In the genomic region with DNA sequence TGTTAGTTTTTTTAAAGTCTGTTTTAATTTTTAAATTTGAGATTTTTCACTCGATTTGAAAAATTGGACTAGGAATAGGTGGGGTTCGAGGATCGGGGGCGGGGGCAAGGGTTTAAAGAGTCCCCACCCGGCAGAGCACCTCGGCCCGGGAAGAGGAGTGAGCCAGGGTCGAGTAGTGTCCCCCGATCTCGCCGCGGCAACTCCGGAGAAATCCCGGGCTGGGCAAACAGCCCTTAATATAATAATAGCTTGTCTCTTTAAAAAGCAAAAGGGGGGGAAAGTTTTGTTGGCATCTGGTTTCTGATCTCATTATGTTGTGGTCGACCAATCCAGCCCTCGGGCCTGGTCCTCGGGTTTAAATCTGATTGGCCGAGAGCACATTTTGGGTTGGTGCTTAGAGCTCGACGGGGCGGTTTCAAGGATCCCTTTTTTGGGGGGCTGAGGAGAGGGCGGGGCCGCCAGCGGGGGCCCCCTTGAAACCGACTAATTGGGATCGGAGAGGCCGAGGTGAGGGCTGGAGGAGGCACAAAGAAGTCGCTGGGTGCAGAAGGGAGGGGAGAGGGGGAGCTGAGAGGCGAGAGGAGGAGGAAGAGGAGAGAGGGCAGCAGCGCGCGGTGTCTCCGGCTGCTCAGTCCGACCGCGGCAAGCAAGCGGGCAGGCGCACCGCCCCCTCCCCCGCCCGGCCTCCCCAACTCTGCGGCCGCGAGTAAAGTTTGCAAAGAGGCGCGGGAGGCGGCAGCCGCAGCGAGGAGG, we compare ENCODE assay signal across 1 cellular context.
TF ChIP-seq lines count a peak whose summit lies in the region.

A gene (plus strand): TSS at position 631 of the 753 bp plus-strand sequence. CDS start 205 bp downstream, outside the sequence.

TF ChIP-seq in HEK293, 187 proteins besides CTCF, POLR2A, EP300 and RAD21 (continued from another document and continues in another):
- TF ChIP-seq, protein P1, sequence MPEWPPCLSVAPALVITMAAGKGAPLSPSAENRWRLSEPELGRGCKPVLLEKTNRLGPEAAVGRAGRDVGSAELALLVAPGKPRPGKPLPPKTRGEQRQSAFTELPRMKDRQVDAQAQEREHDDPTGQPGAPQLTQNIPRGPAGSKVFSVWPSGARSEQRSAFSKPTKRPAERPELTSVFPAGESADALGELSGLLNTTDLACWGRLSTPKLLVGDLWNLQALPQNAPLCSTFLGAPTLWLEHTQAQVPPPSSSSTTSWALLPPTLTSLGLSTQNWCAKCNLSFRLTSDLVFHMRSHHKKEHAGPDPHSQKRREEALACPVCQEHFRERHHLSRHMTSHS (tag by site-specific recombination; IDR thresholded peaks at IDR 0.05) = no peak
- TF ChIP-seq YY2 (tag by site-specific recombination; IDR thresholded peaks at IDR 0.05) = no peak
- TF ChIP-seq ZNF302 (tag by site-specific recombination; IDR thresholded peaks at IDR 0.05; ENCODE audit: low read depth) = no peak
- no peak for TF ChIP-seq ZNF274 (IDR thresholded peaks at IDR 0.05; ENCODE audit: low read length)
- no peak for TF ChIP-seq ZNF274 (tag by site-specific recombination; IDR thresholded peaks at IDR 0.05; ENCODE audit: borderline replicate concordance)
- TF ChIP-seq ZNF169 (tag by site-specific recombination; IDR thresholded peaks at IDR 0.05) = no peak
- TF ChIP-seq BCL11A (tag by site-specific recombination; IDR thresholded peaks at IDR 0.05; ENCODE audit: low read depth) = no peak
- TF ChIP-seq ZNF521 (tag by site-specific recombination; IDR thresholded peaks at IDR 0.05) = no peak
- TF ChIP-seq, protein P2, sequence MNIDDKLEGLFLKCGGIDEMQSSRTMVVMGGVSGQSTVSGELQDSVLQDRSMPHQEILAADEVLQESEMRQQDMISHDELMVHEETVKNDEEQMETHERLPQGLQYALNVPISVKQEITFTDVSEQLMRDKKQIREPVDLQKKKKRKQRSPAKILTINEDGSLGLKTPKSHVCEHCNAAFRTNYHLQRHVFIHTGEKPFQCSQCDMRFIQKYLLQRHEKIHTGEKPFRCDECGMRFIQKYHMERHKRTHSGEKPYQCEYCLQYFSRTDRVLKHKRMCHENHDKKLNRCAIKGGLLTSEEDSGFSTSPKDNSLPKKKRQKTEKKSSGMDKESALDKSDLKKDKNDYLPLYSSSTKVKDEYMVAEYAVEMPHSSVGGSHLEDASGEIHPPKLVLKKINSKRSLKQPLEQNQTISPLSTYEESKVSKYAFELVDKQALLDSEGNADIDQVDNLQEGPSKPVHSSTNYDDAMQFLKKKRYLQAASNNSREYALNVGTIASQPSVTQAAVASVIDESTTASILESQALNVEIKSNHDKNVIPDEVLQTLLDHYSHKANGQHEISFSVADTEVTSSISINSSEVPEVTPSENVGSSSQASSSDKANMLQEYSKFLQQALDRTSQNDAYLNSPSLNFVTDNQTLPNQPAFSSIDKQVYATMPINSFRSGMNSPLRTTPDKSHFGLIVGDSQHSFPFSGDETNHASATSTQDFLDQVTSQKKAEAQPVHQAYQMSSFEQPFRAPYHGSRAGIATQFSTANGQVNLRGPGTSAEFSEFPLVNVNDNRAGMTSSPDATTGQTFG (tag by site-specific recombination; IDR thresholded peaks at IDR 0.05; ENCODE audit: borderline replicate concordance) = no peak
- no peak for TF ChIP-seq GFI1B (tag by site-specific recombination; IDR thresholded peaks at IDR 0.05)
- TF ChIP-seq ZNF610 (tag by site-specific recombination; IDR thresholded peaks at IDR 0.05; ENCODE audit: borderline replicate concordance) = 0 out of 2 replicates have a peak, but pooled peaks have one; percentile 60
- TF ChIP-seq ZNF433 (tag by site-specific recombination; IDR thresholded peaks at IDR 0.05; ENCODE audit: low read depth) = no peak
- TF ChIP-seq ZBTB17 (tag by site-specific recombination; IDR thresholded peaks at IDR 0.05) = peak; percentile 57
- no peak for TF ChIP-seq ZFP41 (tag by site-specific recombination; IDR thresholded peaks at IDR 0.05; ENCODE audit: borderline replicate concordance)
- peak; percentile 90; the same call in 1 of the 2 replicates for TF ChIP-seq ZNF777 (tag by site-specific recombination; IDR thresholded peaks at IDR 0.05; ENCODE audit: borderline replicate concordance)
- peak; percentile 71 for TF ChIP-seq ZFHX2 (tag by site-specific recombination; conservative IDR thresholded peaks at IDR 0.05)
- peak; percentile 52 for TF ChIP-seq GLIS1 (tag by site-specific recombination; IDR thresholded peaks at IDR 0.05)
- no peak for TF ChIP-seq ZNF140 (tag by site-specific recombination; IDR thresholded peaks at IDR 0.05)
- TF ChIP-seq ZNF791 (tag by site-specific recombination; IDR thresholded peaks at IDR 0.05) = no peak
- 0 out of 2 replicates have a peak, but pooled peaks have one; percentile 21 for TF ChIP-seq ZNF76 (tag by site-specific recombination; IDR thresholded peaks at IDR 0.05; ENCODE audit: borderline replicate concordance, low read depth)
- TF ChIP-seq ZNF558 (tag by site-specific recombination; IDR thresholded peaks at IDR 0.05) = no peak
- peak; percentile 39; the same call in 1 of the 2 replicates for TF ChIP-seq ZNF341 (tag by site-specific recombination; IDR thresholded peaks at IDR 0.05; ENCODE audit: low read depth)
- TF ChIP-seq, protein P3, sequence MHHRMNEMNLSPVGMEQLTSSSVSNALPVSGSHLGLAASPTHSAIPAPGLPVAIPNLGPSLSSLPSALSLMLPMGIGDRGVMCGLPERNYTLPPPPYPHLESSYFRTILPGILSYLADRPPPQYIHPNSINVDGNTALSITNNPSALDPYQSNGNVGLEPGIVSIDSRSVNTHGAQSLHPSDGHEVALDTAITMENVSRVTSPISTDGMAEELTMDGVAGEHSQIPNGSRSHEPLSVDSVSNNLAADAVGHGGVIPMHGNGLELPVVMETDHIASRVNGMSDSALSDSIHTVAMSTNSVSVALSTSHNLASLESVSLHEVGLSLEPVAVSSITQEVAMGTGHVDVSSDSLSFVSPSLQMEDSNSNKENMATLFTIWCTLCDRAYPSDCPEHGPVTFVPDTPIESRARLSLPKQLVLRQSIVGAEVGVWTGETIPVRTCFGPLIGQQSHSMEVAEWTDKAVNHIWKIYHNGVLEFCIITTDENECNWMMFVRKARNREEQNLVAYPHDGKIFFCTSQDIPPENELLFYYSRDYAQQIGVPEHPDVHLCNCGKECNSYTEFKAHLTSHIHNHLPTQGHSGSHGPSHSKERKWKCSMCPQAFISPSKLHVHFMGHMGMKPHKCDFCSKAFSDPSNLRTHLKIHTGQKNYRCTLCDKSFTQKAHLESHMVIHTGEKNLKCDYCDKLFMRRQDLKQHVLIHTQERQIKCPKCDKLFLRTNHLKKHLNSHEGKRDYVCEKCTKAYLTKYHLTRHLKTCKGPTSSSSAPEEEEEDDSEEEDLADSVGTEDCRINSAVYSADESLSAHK (tag by site-specific recombination; IDR thresholded peaks at IDR 0.05) = peak; percentile 100
- peak; percentile 36; the same call in 1 of the 2 replicates for TF ChIP-seq ZBTB21 (tag by site-specific recombination; IDR thresholded peaks at IDR 0.05)
- TF ChIP-seq, protein P4, sequence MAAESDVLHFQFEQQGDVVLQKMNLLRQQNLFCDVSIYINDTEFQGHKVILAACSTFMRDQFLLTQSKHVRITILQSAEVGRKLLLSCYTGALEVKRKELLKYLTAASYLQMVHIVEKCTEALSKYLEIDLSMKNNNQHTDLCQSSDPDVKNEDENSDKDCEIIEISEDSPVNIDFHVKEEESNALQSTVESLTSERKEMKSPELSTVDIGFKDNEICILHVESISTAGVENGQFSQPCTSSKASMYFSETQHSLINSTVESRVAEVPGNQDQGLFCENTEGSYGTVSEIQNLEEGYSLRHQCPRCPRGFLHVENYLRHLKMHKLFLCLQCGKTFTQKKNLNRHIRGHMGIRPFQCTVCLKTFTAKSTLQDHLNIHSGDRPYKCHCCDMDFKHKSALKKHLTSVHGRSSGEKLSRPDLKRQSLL (tag by site-specific recombination; IDR thresholded peaks at IDR 0.05) = no peak
- no peak for TF ChIP-seq SCRT1 (tag by site-specific recombination; IDR thresholded peaks at IDR 0.05; ENCODE audit: borderline replicate concordance)
- TF ChIP-seq ZNF23 (tag by site-specific recombination; IDR thresholded peaks at IDR 0.05; ENCODE audit: borderline replicate concordance) = no peak
- peak; percentile 88 for TF ChIP-seq SP3 (tag by site-specific recombination; IDR thresholded peaks at IDR 0.05)
- TF ChIP-seq ZNF211 (tag by site-specific recombination; IDR thresholded peaks at IDR 0.05; ENCODE audit: low read depth) = no peak
- TF ChIP-seq ZNF473 (tag by site-specific recombination; IDR thresholded peaks at IDR 0.05) = no peak
- TF ChIP-seq ZNF624 (tag by site-specific recombination; IDR thresholded peaks at IDR 0.05) = no peak
- no peak for TF ChIP-seq GLI2 (tag by site-specific recombination; IDR thresholded peaks at IDR 0.05; ENCODE audit: borderline replicate concordance, low read depth)
- no peak for TF ChIP-seq ZBTB48 (tag by site-specific recombination; IDR thresholded peaks at IDR 0.05)
- no peak for TF ChIP-seq ZNF16 (tag by site-specific recombination; IDR thresholded peaks at IDR 0.05; ENCODE audit: low read depth)
- TF ChIP-seq, protein P5, sequence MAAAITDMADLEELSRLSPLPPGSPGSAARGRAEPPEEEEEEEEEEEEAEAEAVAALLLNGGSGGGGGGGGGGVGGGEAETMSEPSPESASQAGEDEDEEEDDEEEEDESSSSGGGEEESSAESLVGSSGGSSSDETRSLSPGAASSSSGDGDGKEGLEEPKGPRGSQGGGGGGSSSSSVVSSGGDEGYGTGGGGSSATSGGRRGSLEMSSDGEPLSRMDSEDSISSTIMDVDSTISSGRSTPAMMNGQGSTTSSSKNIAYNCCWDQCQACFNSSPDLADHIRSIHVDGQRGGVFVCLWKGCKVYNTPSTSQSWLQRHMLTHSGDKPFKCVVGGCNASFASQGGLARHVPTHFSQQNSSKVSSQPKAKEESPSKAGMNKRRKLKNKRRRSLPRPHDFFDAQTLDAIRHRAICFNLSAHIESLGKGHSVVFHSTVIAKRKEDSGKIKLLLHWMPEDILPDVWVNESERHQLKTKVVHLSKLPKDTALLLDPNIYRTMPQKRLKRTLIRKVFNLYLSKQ (tag by site-specific recombination; IDR thresholded peaks at IDR 0.05; ENCODE audit: borderline replicate concordance) = no peak
- TF ChIP-seq ZNF335 (tag by site-specific recombination; conservative IDR thresholded peaks at IDR 0.05) = peak; percentile 84
- TF ChIP-seq, protein P6, sequence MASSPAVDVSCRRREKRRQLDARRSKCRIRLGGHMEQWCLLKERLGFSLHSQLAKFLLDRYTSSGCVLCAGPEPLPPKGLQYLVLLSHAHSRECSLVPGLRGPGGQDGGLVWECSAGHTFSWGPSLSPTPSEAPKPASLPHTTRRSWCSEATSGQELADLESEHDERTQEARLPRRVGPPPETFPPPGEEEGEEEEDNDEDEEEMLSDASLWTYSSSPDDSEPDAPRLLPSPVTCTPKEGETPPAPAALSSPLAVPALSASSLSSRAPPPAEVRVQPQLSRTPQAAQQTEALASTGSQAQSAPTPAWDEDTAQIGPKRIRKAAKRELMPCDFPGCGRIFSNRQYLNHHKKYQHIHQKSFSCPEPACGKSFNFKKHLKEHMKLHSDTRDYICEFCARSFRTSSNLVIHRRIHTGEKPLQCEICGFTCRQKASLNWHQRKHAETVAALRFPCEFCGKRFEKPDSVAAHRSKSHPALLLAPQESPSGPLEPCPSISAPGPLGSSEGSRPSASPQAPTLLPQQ (tag by site-specific recombination; IDR thresholded peaks at IDR 0.05) = peak; percentile 71
- peak; percentile 88 for TF ChIP-seq KLF9 (tag by site-specific recombination; IDR thresholded peaks at IDR 0.05; ENCODE audit: low read depth)
- TF ChIP-seq ZNF175 (tag by site-specific recombination; IDR thresholded peaks at IDR 0.05) = no peak
- TF ChIP-seq, protein P7, sequence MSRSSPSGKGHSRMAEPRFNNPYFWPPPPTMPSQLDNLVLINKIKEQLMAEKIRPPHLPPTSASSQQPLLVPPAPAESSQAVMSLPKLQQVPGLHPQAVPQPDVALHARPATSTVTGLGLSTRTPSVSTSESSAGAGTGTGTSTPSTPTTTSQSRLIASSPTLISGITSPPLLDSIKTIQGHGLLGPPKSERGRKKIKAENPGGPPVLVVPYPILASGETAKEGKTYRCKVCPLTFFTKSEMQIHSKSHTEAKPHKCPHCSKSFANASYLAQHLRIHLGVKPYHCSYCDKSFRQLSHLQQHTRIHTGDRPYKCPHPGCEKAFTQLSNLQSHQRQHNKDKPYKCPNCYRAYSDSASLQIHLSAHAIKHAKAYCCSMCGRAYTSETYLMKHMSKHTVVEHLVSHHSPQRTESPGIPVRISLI (tag by site-specific recombination; IDR thresholded peaks at IDR 0.05) = 0 out of 2 replicates have a peak, but pooled peaks have one; percentile 24
- peak; percentile 57; the same call in 1 of the 2 replicates for TF ChIP-seq ZNF768 (tag by site-specific recombination; IDR thresholded peaks at IDR 0.05)
- no peak for TF ChIP-seq ZNF223 (tag by site-specific recombination; IDR thresholded peaks at IDR 0.05)
- TF ChIP-seq, protein P8, sequence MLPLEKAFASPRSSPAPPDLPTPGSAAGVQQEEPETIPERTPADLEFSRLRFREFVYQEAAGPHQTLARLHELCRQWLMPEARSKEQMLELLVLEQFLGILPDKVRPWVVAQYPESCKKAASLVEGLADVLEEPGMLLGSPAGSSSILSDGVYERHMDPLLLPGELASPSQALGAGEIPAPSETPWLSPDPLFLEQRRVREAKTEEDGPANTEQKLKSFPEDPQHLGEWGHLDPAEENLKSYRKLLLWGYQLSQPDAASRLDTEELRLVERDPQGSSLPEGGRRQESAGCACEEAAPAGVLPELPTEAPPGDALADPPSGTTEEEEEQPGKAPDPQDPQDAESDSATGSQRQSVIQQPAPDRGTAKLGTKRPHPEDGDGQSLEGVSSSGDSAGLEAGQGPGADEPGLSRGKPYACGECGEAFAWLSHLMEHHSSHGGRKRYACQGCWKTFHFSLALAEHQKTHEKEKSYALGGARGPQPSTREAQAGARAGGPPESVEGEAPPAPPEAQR (tag by site-specific recombination; IDR thresholded peaks at IDR 0.05) = no peak
- TF ChIP-seq EGR2 (tag by site-specific recombination; IDR thresholded peaks at IDR 0.05; ENCODE audit: low read depth) = peak; percentile 71
- no peak for TF ChIP-seq ZNF155 (tag by site-specific recombination; IDR thresholded peaks at IDR 0.05)
- TF ChIP-seq ZNF530 (tag by site-specific recombination; IDR thresholded peaks at IDR 0.05; ENCODE audit: low read depth) = no peak
- TF ChIP-seq, protein P9, sequence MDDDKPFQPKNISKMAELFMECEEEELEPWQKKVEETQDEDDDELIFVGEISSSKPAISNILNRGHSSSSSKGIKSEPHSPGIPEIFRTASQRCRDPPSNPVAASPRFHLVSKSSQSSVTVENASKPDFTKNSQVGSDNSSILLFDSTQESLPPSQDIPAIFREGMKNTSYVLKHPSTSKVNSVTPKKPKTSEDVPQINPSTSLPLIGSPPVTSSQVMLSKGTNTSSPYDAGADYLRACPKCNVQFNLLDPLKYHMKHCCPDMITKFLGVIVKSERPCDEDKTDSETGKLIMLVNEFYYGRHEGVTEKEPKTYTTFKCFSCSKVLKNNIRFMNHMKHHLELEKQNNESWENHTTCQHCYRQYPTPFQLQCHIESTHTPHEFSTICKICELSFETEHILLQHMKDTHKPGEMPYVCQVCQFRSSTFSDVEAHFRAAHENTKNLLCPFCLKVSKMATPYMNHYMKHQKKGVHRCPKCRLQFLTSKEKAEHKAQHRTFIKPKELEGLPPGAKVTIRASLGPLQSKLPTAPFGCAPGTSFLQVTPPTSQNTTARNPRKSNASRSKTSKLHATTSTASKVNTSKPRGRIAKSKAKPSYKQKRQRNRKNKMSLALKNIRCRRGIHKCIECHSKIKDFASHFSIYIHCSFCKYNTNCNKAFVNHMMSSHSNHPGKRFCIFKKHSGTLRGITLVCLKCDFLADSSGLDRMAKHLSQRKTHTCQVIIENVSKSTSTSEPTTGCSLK (tag by site-specific recombination; IDR thresholded peaks at IDR 0.05) = no peak
- no peak for TF ChIP-seq YY1 (tag by site-specific recombination; IDR thresholded peaks at IDR 0.05)
